In the genomic region with DNA sequence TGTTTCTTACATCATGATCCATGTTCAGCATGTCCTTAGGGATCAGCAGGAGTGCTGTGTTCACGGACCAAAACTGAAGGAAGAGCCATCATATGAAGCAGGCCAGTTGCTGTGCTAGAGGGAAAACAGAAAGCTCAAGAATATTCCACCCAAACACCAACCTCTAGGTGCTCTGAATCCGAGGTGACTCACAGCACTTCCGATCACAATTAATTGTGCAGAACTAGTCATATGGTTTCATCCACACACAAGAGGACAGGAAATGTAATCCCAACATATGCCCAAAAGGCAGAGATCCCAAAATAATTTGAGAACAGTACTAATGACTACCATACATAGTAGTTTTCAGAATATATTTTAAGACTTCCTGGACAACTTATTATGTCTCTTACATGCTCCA, we compare ENCODE assay signal across 23 cellular contexts.
"Had no signal": no experiment of that assay in that cellular context is flagged by ENCODE, and none has a peak within 500 bp of the region (broad histone marks: within the 10 kb centered on the region; RNA-seq: fewer than 3 reads in every experiment).

No MANE protein-coding gene starts in this region.

- H3K9me3 ChIP-seq: esophagus squamous epithelium, lower lobe of right lung, ovary, psoas muscle, sigmoid colon, thoracic aorta, transverse colon, upper lobe of right lung, uterus had no signal

- H3K9me3 Mint-ChIP-seq: memory B cell; natural killer cell; stimulated activated effector memory CD8-positive, alpha-beta T cell treated with anti-CD3 and anti-CD28 coated beads, Interleukin-12 subunit alpha, Interleukin-12 subunit beta, amount 100 ng/mL, for 72 hours had no signal

- ATAC-seq: left ventricle myocardium superior; lower lobe of right lung; natural killer cell; psoas muscle; right cardiac atrium; stimulated activated effector memory CD8-positive, alpha-beta T cell treated with anti-CD3 and anti-CD28 coated beads, Interleukin-12 subunit alpha, Interleukin-12 subunit beta, amount 100 ng/mL, for 72 hours; upper lobe of right lung had no signal

- DNase-seq: effector memory CD4-positive, alpha-beta T cell; erythroblast; esophagus squamous epithelium; hypothalamus; left ventricle myocardium superior; lower lobe of right lung; natural killer cell; occipital lobe; ovary; posterior cingulate gyrus; psoas muscle; right cardiac atrium; sigmoid colon; stimulated activated CD4-positive, alpha-beta T cell treated with anti-CD3 and anti-CD28 coated beads, Interleukin-2, amount 100 ng/mL, for 24 hours; stimulated activated CD4-positive, alpha-beta T cell treated with anti-CD3 and anti-CD28 coated beads, Interleukin-4, amount 100 ng/mL, for 24 hours; stimulated activated naive CD4-positive, alpha-beta T cell treated with Interleukin-2 at 50 U/mL for 16 hours; substantia nigra; transverse colon; upper lobe of right lung; uterus had no signal

- H3K4me3 ChIP-seq: esophagus squamous epithelium, lower lobe of right lung, ovary, psoas muscle, sigmoid colon, thoracic aorta, transverse colon, upper lobe of right lung, uterus had no signal

- H3K4me3 Mint-ChIP-seq: memory B cell; natural killer cell; stimulated activated effector memory CD8-positive, alpha-beta T cell treated with anti-CD3 and anti-CD28 coated beads, Interleukin-12 subunit alpha, Interleukin-12 subunit beta, amount 100 ng/mL, for 72 hours had no signal

- H3K27ac Mint-ChIP-seq: memory B cell; natural killer cell; stimulated activated effector memory CD8-positive, alpha-beta T cell treated with anti-CD3 and anti-CD28 coated beads, Interleukin-12 subunit alpha, Interleukin-12 subunit beta, amount 100 ng/mL, for 72 hours had no signal

- H3K4me1 ChIP-seq: esophagus squamous epithelium, lower lobe of right lung, psoas muscle, sigmoid colon, transverse colon, upper lobe of right lung, uterus had no signal

- H3K27me3 ChIP-seq: ovary, sigmoid colon, transverse colon, upper lobe of right lung, uterus had no signal

- H3K36me3 ChIP-seq: esophagus squamous epithelium, lower lobe of right lung, ovary, sigmoid colon, thoracic aorta, transverse colon, upper lobe of right lung, uterus had no signal

- H3K27ac ChIP-seq: esophagus squamous epithelium, lower lobe of right lung, ovary, psoas muscle, sigmoid colon, thoracic aorta, transverse colon, upper lobe of right lung, uterus had no signal

- H3K4me1 Mint-ChIP-seq: memory B cell had no signal
